Comparison of ENCODE assay signal across 17 cellular contexts in genomic region chr2:215847718-215848117, GRCh38.
"Had no signal": no experiment of that assay in that cellular context is flagged by ENCODE, and none has a peak within 500 bp of the region (broad histone marks: within the 10 kb centered on the region; RNA-seq: fewer than 3 reads in every experiment).

No MANE protein-coding gene starts in this region.

- H3K36me3 ChIP-seq: ascending aorta had no signal

- H3K4me3 ChIP-seq: ascending aorta, testis had no signal

- H3K27me3 ChIP-seq: ascending aorta, testis had no signal

- ATAC-seq: activated CD8-positive, alpha-beta T cell treated with anti-CD3 and anti-CD28 coated beads, Interleukin-2, amount 10 ng/mL, durations not matched to agents 7 days and 5 days; activated naive CD8-positive, alpha-beta T cell treated with anti-CD3 and anti-CD28 coated beads, Interleukin-2, amount 50 U/mL, for 24 hours; stimulated activated naive CD8-positive, alpha-beta T cell treated with anti-CD3 and anti-CD28 coated beads, Interleukin-15, amount 100 ng/mL, for 72 hours had no signal

- H3K27ac ChIP-seq: ascending aorta, testis had no signal

- DNase-seq: activated CD4-positive, alpha-beta T cell treated with anti-CD3 and anti-CD28 coated beads for 48 hours; activated CD8-positive, alpha-beta memory T cell treated with anti-CD3 and anti-CD28 coated beads, Interleukin-2, amount 50 U/mL, for 48 hours; activated CD8-positive, alpha-beta T cell treated with anti-CD3 and anti-CD28 coated beads, Interleukin-2, amount 10 ng/mL, durations not matched to agents 7 days and 5 days; activated naive CD4-positive, alpha-beta T cell treated with Interleukin-2 at 50 U/mL for 16 hours; activated naive CD8-positive, alpha-beta T cell treated with anti-CD3 and anti-CD28 coated beads, Interleukin-2, amount 50 U/mL, for 24 hours; caudate nucleus; cortex of kidney; effector memory CD4-positive, alpha-beta T cell; glutamatergic neuron; immature natural killer cell; left cardiac atrium; nephron progenitor cell; stimulated activated CD4-positive, alpha-beta T cell treated with anti-CD3 and anti-CD28 coated beads, Interleukin-4, amount 100 ng/mL, for 4 hours; stimulated activated naive CD8-positive, alpha-beta T cell treated with anti-CD3 and anti-CD28 coated beads, Interleukin-15, amount 100 ng/mL, for 72 hours; T1000; testis had no signal

- H3K9me3 ChIP-seq: ascending aorta, testis had no signal
